In the genomic region with DNA sequence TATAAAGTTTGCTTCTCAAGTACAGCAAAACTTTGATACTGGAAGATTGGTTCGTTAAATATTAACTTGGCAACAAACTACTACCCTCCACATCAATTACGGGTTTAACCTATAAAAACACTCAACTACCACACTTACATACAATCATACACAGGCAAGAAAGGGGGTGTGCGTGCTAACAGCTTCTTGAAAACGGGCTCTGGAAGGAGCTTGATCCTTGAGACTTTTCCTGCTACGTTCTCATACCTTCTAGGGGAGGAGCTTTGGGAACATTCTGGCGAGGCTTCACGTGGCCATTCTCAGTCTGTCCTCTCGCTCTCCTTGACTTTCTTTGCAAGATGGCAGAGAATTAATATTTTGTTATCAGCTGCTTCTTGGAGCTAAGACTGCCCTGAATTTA, we compare ENCODE assay signal across 19 cellular contexts. TPM values are rescaled to one million over a fixed set of nuclear protein-coding genes. Genes with fewer than 3 reads are reported as not detected.
DNase-seq lines count a peak whose midpoint lies in the region; FAIRE-seq and TF ChIP-seq lines count a peak whose summit lies in the region.
"Had no signal": no experiment of that assay in that cellular context is flagged by ENCODE, and none has a peak within 500 bp of the region (broad histone marks: within the 10 kb centered on the region; RNA-seq: fewer than 3 reads in every experiment).

No MANE protein-coding gene starts in this region.

- H3K4me2 ChIP-seq in PC-9, result peak overlapping the region; percentile 49
- H3K4me2 ChIP-seq: BLaER1 had no signal

- POLR2A ChIA-PET in PC-9 (lab: Charles Lee; ENCODE audit: unreplicated experiment), result no interaction called here
- POLR2A ChIA-PET in activated CD4-positive, alpha-beta memory T cell treated with anti-CD3 and anti-CD28 coated beads for 36 hours (lab: Charles Lee), result no interaction called here

- no peak overlapping the region for H3K4me3 Mint-ChIP-seq in nephron
- H3K4me3 Mint-ChIP-seq in activated CD4-positive, alpha-beta memory T cell treated with anti-CD3 and anti-CD28 coated beads for 36 hours, result no peak overlapping the region
- H3K4me3 Mint-ChIP-seq in CD14-positive monocyte, result no peak overlapping the region
- H3K4me3 Mint-ChIP-seq: CD8-positive, alpha-beta memory T cell had no signal

- intact Hi-C loops in PC-9 (cut with micrococcal nuclease; ENCODE audit: unreplicated experiment), result no loop called here
- intact Hi-C loops in kidney (cut with DNase I), result no loop called here
- intact Hi-C loops in activated CD4-positive, alpha-beta memory T cell treated with anti-CD3 and anti-CD28 coated beads for 36 hours (cut with micrococcal nuclease), result no loop called here
- intact Hi-C loops in CD14-positive monocyte (cut with micrococcal nuclease), result no loop called here

- BruUV-seq in PC-9 (replicated peaks; lab: Mats Ljungman, UMichigan), result no TSS peak

- no peak overlapping the region for H2AFZ ChIP-seq in PC-9

- H3K79me2 ChIP-seq in PC-9 (ENCODE audit: low read depth), result peaks cover 25% of the 10 kb centered on the region; the same call in 1 of the 2 replicates

- no peak overlapping the region for H3K4me3 ChIP-seq in PC-9
- H3K4me3 ChIP-seq in kidney (ENCODE audit: low read length in 2 of 2), result peak overlapping the region; percentile 3 to 5
- H3K4me3 ChIP-seq: BLaER1, GM12878 had no signal

- H3K27ac Mint-ChIP-seq in nephron (peak overlapping the region in 2 of 3 experiments; percentile 17 to 57), CD14-positive monocyte (peak overlapping the region in 1 of 7 donors; percentile 13)
- H3K27ac Mint-ChIP-seq in activated CD4-positive, alpha-beta memory T cell treated with anti-CD3 and anti-CD28 coated beads for 36 hours, result no peak overlapping the region
- H3K27ac Mint-ChIP-seq: CD8-positive, alpha-beta memory T cell had no signal

- no peaks in the 10 kb centered on the region for H3K27me3 ChIP-seq in PC-9 (ENCODE audit: insufficient read depth, low read depth)
- H3K27me3 ChIP-seq: BLaER1 had no signal

- H3K27ac ChIP-seq in PC-9, result peak overlapping the region; percentile 72
- peak overlapping the region in 1 of 2 donors; percentile 5 for H3K27ac ChIP-seq in kidney (ENCODE audit: low read depth in 2 of 2, low read length in 2 of 2)
- H3K27ac ChIP-seq: BLaER1 had no signal

- H3K36me3 Mint-ChIP-seq in nephron (ENCODE audit: low read depth) (peaks cover 60% of the 10 kb centered on the region), CD14-positive monocyte (peaks cover 54 to 55% of the 10 kb centered on the region in 2 donors)
- H3K36me3 Mint-ChIP-seq in activated CD4-positive, alpha-beta memory T cell treated with anti-CD3 and anti-CD28 coated beads for 36 hours, result peaks cover 17% of the 10 kb centered on the region

- peaks cover 48% of the 10 kb centered on the region for H3F3A ChIP-seq in PC-9 (ENCODE audit: insufficient read depth, low read depth)

- H3K36me3 ChIP-seq in PC-9 (ENCODE audit: low read depth), result peaks cover 19% of the 10 kb centered on the region; the same call in 1 of the 2 replicates
- peaks cover 2 to 7% of the 10 kb centered on the region in 2 donors for H3K36me3 ChIP-seq in kidney (ENCODE audit: control insufficient read depth in 1 of 2, insufficient read depth in 2 of 2, low read length in 2 of 2)

- FAIRE-seq in kidney (lab: Jason Lieb, UNC), result no peak
- FAIRE-seq: GM12878 had no signal

- H3K4me1 ChIP-seq in PC-9 (replicated peaks; ENCODE audit: insufficient read depth) (peaks cover 52% of the 10 kb centered on the region), kidney (ENCODE audit: control insufficient read depth in 1 of 2, insufficient read depth in 1 of 2, low read depth in 1 of 2, low read length in 2 of 2) (peaks cover 9 to 18% of the 10 kb centered on the region in 2 donors)
- H3K4me1 ChIP-seq: BLaER1 had no signal

- CTCF ChIA-PET in PC-9 (lab: Charles Lee), result no interaction called here
- CTCF ChIA-PET in activated CD4-positive, alpha-beta memory T cell treated with anti-CD3 and anti-CD28 coated beads for 36 hours (lab: Charles Lee), result interaction anchor here (1.0 to 1.9 kb wide), 5 partner anchors 11 to 95 kb away, joined by 3 to 9 read pairs (median 5); a partner anchor contains a TSS

- H3K9ac ChIP-seq in kidney (ENCODE audit: low read length in 2 of 2), result no peak overlapping the region
- H3K9ac ChIP-seq: BLaER1 had no signal

- H3K9me2 ChIP-seq in PC-9 (ENCODE audit: insufficient read depth), result no peaks in the 10 kb centered on the region

- peaks cover 6% of the 10 kb centered on the region for H3K27me3 Mint-ChIP-seq in nephron (ENCODE audit: low read depth)
- H3K27me3 Mint-ChIP-seq in activated CD4-positive, alpha-beta memory T cell treated with anti-CD3 and anti-CD28 coated beads for 36 hours, result no peaks in the 10 kb centered on the region
- no peaks in the 10 kb centered on the region for H3K27me3 Mint-ChIP-seq in CD14-positive monocyte (ENCODE audit: low read depth in 3 of 3)
- H3K27me3 Mint-ChIP-seq: CD8-positive, alpha-beta memory T cell had no signal

- TF ChIP-seq CTCF in PC-9 (conservative IDR thresholded peaks at IDR 0.05), result no peak
- no peak for TF ChIP-seq CTCF in kidney (IDR thresholded peaks at IDR 0.05; ENCODE audit: borderline replicate concordance, extremely low read depth, insufficient read depth)
- TF ChIP-seq CTCF in nephron (IDR thresholded peaks at IDR 0.05; ENCODE audit: unreplicated experiment in 3 of 3), result no peak
- no peak for TF ChIP-seq CTCF in CD14-positive monocyte (IDR thresholded peaks at IDR 0.05)

- DNase-seq in PC-9 (no peak), kidney (no peak), cerebellar cortex (ENCODE audit: low spot score) (no peak), retina (no peak), CD14-positive monocyte (ENCODE audit: low spot score) (no peak)
- DNase-seq in activated CD4-positive, alpha-beta memory T cell treated with anti-CD3 and anti-CD28 coated beads for 36 hours, result no peak
- DNase-seq: CD8-positive, alpha-beta memory T cell; DND-41; GDM1; H7; IMR-90; Kasumi-1; NCI-H187; NCI-H446 treated with DMSO at 0.1 percent for 48 hours; NCI-H748 treated with DMSO at 0.1 percent for 48 hours had no signal

- H3K9me3 Mint-ChIP-seq in nephron, result no peaks in the 10 kb centered on the region
- no peaks in the 10 kb centered on the region for H3K9me3 Mint-ChIP-seq in activated CD4-positive, alpha-beta memory T cell treated with anti-CD3 and anti-CD28 coated beads for 36 hours
- H3K9me3 Mint-ChIP-seq in CD14-positive monocyte, result no peaks in the 10 kb centered on the region
- H3K9me3 Mint-ChIP-seq: CD8-positive, alpha-beta memory T cell had no signal

- peaks cover 15% of the 10 kb centered on the region for H3K4me1 Mint-ChIP-seq in nephron
- no peaks in the 10 kb centered on the region for H3K4me1 Mint-ChIP-seq in activated CD4-positive, alpha-beta memory T cell treated with anti-CD3 and anti-CD28 coated beads for 36 hours (ENCODE audit: low read depth)
- no peaks in the 10 kb centered on the region for H3K4me1 Mint-ChIP-seq in CD14-positive monocyte
- H3K4me1 Mint-ChIP-seq: CD8-positive, alpha-beta memory T cell had no signal

- no peaks in the 10 kb centered on the region for H3K9me3 ChIP-seq in PC-9 (ENCODE audit: insufficient read depth, low read depth)
- no peaks in the 10 kb centered on the region for H3K9me3 ChIP-seq in kidney (ENCODE audit: control insufficient read depth in 1 of 2, low read length in 2 of 2)
- H3K9me3 ChIP-seq: BLaER1 had no signal

- no peaks in the 10 kb centered on the region for H4K20me1 ChIP-seq in PC-9 (ENCODE audit: insufficient read depth)
- H4K20me1 ChIP-seq: BLaER1 had no signal

RNA-seq across cellular contexts. Expression of a gene that starts 6.8 kb away (rescaled TPM):
- 13.5 and 15.3 TPM in 2 replicates for total RNA-seq in PC-9 (2021)
- total RNA-seq in kidney, result 63.0 TPM
- 85.8 TPM for polyA plus RNA-seq in kidney (ENCODE audit: insufficient read depth, low read depth, low replicate concordance)
- total RNA-seq in activated CD4-positive, alpha-beta memory T cell treated with anti-CD3 and anti-CD28 coated beads for 36 hours, result under 1 TPM; 0.64 to 0.75 TPM
- polyA plus RNA-seq in CD14-positive monocyte, result under 1 TPM; 0.18 to 0.74 TPM
- polyA plus RNA-seq: CD8-positive, alpha-beta memory T cell had no signal

RNA-seq across cellular contexts. Expression of a gene that starts 16.9 kb away (rescaled TPM):
- 12.4 and 13.6 TPM in 2 replicates for total RNA-seq in PC-9 (2021)
- 3.9 TPM for total RNA-seq in kidney
- polyA plus RNA-seq in kidney (ENCODE audit: insufficient read depth, low read depth, low replicate concordance), result 11.7 TPM
- total RNA-seq in activated CD4-positive, alpha-beta memory T cell treated with anti-CD3 and anti-CD28 coated beads for 36 hours, result under 1 TPM; 0.31 to 0.34 TPM
- not detected for polyA plus RNA-seq in CD14-positive monocyte
- total RNA-seq: HT1080, IMR-90 had no signal
- polyA plus RNA-seq: CD8-positive, alpha-beta memory T cell; IMR-90 had no signal

RNA-seq across cellular contexts. Expression of a gene that starts 29.2 kb away (rescaled TPM):
- total RNA-seq in PC-9 (2021) (6.8 and 10.2 TPM in 2 replicates), kidney (17.9 TPM)
- polyA plus RNA-seq in kidney (ENCODE audit: insufficient read depth, low read depth, low replicate concordance) (55.9 TPM), CD14-positive monocyte (10 to 100 TPM; 17.2 to 19.2 TPM)
- total RNA-seq in activated CD4-positive, alpha-beta memory T cell treated with anti-CD3 and anti-CD28 coated beads for 36 hours, result 10 to 100 TPM; 15.3 to 17.0 TPM
- polyA plus RNA-seq: CD8-positive, alpha-beta memory T cell had no signal

RNA-seq across cellular contexts. Expression of a gene that starts 31.3 kb away (rescaled TPM):
- total RNA-seq in PC-9 (2021) (16.9 and 18.1 TPM in 2 replicates), kidney (16.4 TPM)
- polyA plus RNA-seq in kidney (ENCODE audit: insufficient read depth, low read depth, low replicate concordance) (6.5 TPM), CD14-positive monocyte (1 to 10 TPM; 1.2 to 1.8 TPM)
- 1 to 10 TPM; 6.1 to 6.4 TPM for total RNA-seq in activated CD4-positive, alpha-beta memory T cell treated with anti-CD3 and anti-CD28 coated beads for 36 hours
